In genomic region chrX:13759152-13759718, GRCh38 we compare ENCODE assay signal across 9 cellular contexts.
DNase-seq lines count a peak whose midpoint lies in the region; ATAC-seq and TF ChIP-seq lines count a peak whose summit lies in the region.
"Had no signal": no experiment of that assay in that cellular context is flagged by ENCODE, and none has a peak within 500 bp of the region (broad histone marks: within the 10 kb centered on the region; RNA-seq: fewer than 3 reads in every experiment).

No MANE protein-coding gene starts in this region.

- no peak overlapping the region for H3K4me3 ChIP-seq in fibroblast of mammary gland (ENCODE audit: control insufficient read depth, low read depth, low read length)

- H3K27ac ChIP-seq in caudate nucleus (ENCODE audit: low read depth, low read length), result no peak overlapping the region

- DNase-seq in fibroblast of mammary gland (ENCODE audit: low read depth), result peak; percentile 36
- DNase-seq in nucleus accumbens (lab: John Stamatoyannopoulos, UW), result no peak
- no peak for DNase-seq in GM19240 (ENCODE audit: insufficient read length, low spot score)
- no peak for DNase-seq in caudate nucleus (lab: John Stamatoyannopoulos, UW)
- no peak for DNase-seq in stimulated activated CD4-positive, alpha-beta T cell treated with anti-CD3 and anti-CD28 coated beads, Interleukin-4, amount 100 ng/mL, for 4 hours
- DNase-seq: NCI-H1048 had no signal

- ATAC-seq in GM18519 (IDR thresholded peaks at IDR 0.05; ENCODE audit: low FRiP score, unreplicated experiment), result peak; percentile 60
- ATAC-seq in GM21723 (IDR thresholded peaks at IDR 0.05; ENCODE audit: unreplicated experiment), result peak; percentile 72
- peak; percentile 58 for ATAC-seq in HG03520 (IDR thresholded peaks at IDR 0.05; ENCODE audit: unreplicated experiment)

- no peak for TF ChIP-seq CTCF in fibroblast of mammary gland (conservative IDR thresholded peaks at IDR 0.05; ENCODE audit: control insufficient read depth, insufficient read depth, low read depth, low read length)
